11 cellular contexts compared by ENCODE assay signal in genomic region chr7:36600869-36601530, GRCh38.
A peak's percentile ranks its signal among the peaks of the same experiment; 100 is the strongest.
DNase-seq lines count a peak whose midpoint lies in the region; ATAC-seq and TF ChIP-seq lines count a peak whose summit lies in the region.
"Had no signal": no experiment of that assay in that cellular context is flagged by ENCODE, and none has a peak within 500 bp of the region (broad histone marks: within the 10 kb centered on the region; RNA-seq: fewer than 3 reads in every experiment).

No MANE protein-coding gene starts in this region.

- intact Hi-C loops in PC-3 (cut with micrococcal nuclease): no loop called here

- H3K9ac ChIP-seq in PC-3 (ENCODE audit: low read length): peak overlapping the region; percentile 58

- no peaks in the 10 kb centered on the region for H3K9me2 ChIP-seq in PC-3 (replicated peaks; ENCODE audit: low read length)

- TF ChIP-seq CTCF in PC-3 (conservative IDR thresholded peaks at IDR 0.05; ENCODE audit: low read depth, low read length) (no peak), osteoblast (IDR thresholded peaks at IDR 0.05; ENCODE audit: extremely low read depth, low read depth, low read length) (no peak), GM20000 (IDR thresholded peaks at IDR 0.05; ENCODE audit: extremely low read depth, missing control alignments) (no peak)

- H3K79me2 ChIP-seq in PC-3 (ENCODE audit: low read length) (no peaks in the 10 kb centered on the region), osteoblast (ENCODE audit: insufficient read depth, low read length) (no peaks in the 10 kb centered on the region)

- H2AFZ ChIP-seq in PC-3 (ENCODE audit: low read length): peak overlapping the region; percentile 42; the same call in 1 of the 2 replicates
- H2AFZ ChIP-seq in osteoblast (ENCODE audit: low read length): no peak overlapping the region

- H3K36me3 ChIP-seq in PC-3 (ENCODE audit: low read depth, low read length): no peaks in the 10 kb centered on the region
- no peaks in the 10 kb centered on the region for H3K36me3 ChIP-seq in osteoblast (ENCODE audit: insufficient read depth, low read length)

- peak overlapping the region; percentile 74 for H3K4me2 ChIP-seq in PC-3 (ENCODE audit: low read length)
- no peak overlapping the region for H3K4me2 ChIP-seq in osteoblast (ENCODE audit: insufficient read depth, low read length)

- no TSS peak for BruUV-seq in PC-3 (replicated peaks; lab: Mats Ljungman, UMichigan)

- H3F3A ChIP-seq in PC-3 (ENCODE audit: low read length, unreplicated experiment): no peaks in the 10 kb centered on the region

- CTCF ChIA-PET in PC-3 (lab: Charles Lee): no interaction called here

- H3K27ac ChIP-seq in PC-3 (ENCODE audit: low read length) (peak overlapping the region; percentile 83), epithelial cell of prostate (no peak overlapping the region), osteoblast (ENCODE audit: low read depth, low read length) (no peak overlapping the region)

- peaks cover 54% of the 10 kb centered on the region for H3K4me1 ChIP-seq in PC-3 (ENCODE audit: insufficient read depth, low read length)
- H3K4me1 ChIP-seq in osteoblast (ENCODE audit: insufficient read depth, low read length): peaks cover 8% of the 10 kb centered on the region

- H3K4me3 ChIP-seq in PC-3 (ENCODE audit: low read length) (no peak overlapping the region), osteoblast (ENCODE audit: insufficient read depth, low read length) (no peak overlapping the region)
- H3K4me3 ChIP-seq: K562 had no signal

- H3K27me3 ChIP-seq in PC-3 (ENCODE audit: low read length): no peaks in the 10 kb centered on the region
- no peaks in the 10 kb centered on the region for H3K27me3 ChIP-seq in osteoblast (ENCODE audit: insufficient read depth, low read length)

- no peaks in the 10 kb centered on the region for H4K20me1 ChIP-seq in PC-3 (ENCODE audit: low read length)
- no peaks in the 10 kb centered on the region for H4K20me1 ChIP-seq in osteoblast (ENCODE audit: insufficient read depth, low read length)

- DNase-seq in H4 (ENCODE audit: low spot score) (peak; percentile 76), PC-3 (peak; percentile 77), epithelial cell of prostate (ENCODE audit: low read depth, low spot score) (peak; percentile 60), osteoblast (ENCODE audit: insufficient read length, low spot score, missing footprints) (peak; percentile 62), GM20000 (ENCODE audit: low spot score) (no peak), NCI-H748 (lab: John Stamatoyannopoulos, UW; ENCODE audit: unreplicated experiment) (no peak), NCI-H2107 (lab: John Stamatoyannopoulos, UW) (no peak), cortex of kidney (lab: John Stamatoyannopoulos, UW) (no peak)
- DNase-seq: activated CD8-positive, alpha-beta memory T cell treated with anti-CD3 and anti-CD28 coated beads, Interleukin-2, amount 50 U/mL, for 48 hours; stimulated activated CD8-positive, alpha-beta memory T cell treated with anti-CD3 and anti-CD28 coated beads, Interleukin-4, amount 100 ng/mL, for 48 hours had no signal

- H3K9me3 ChIP-seq in PC-3 (ENCODE audit: low read length) (no peaks in the 10 kb centered on the region), osteoblast (ENCODE audit: low read depth, low read length) (no peaks in the 10 kb centered on the region)

- peak; percentile 93 for ATAC-seq in PC-3
- ATAC-seq: K562 had no signal

- POLR2A ChIA-PET in PC-3 (lab: Charles Lee; ENCODE audit: unreplicated experiment): interaction anchor here (0.6 kb wide), 1 partner anchor 57 kb away, joined by 7 read pairs; no protein-coding TSS in a partner anchor

Comparison
In these comparisons a context has a peak if more than half of its experiments do, and no peak if none do; other contexts are left out.
1. DNase-seq: peak in H4 (single experiment), PC-3 (single experiment), epithelial cell of prostate (single experiment) and osteoblast (single experiment); none in GM20000 (single experiment), NCI-H748 (single experiment), NCI-H2107 (single experiment) and cortex of kidney (single experiment).